Comparison of ENCODE assay signal across 15 cellular contexts in the genomic region with DNA sequence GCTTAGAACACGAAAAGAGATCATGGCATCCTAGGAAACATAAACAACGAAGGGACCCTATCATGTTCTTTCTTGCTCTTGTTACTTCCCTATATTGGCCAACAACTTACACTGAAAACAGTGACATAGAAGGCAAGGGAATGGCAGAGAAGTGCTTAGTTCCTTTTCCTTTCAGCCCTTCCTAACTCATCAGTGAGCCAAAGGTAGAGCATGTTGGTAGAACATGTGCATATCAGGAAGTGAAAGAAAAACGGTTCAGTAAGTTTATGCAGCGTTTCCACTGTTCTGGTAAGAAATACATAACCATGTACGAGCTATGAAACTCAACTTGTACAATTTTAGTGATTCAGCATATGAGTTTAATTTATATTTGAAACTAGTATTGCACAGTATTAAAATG.
DNase-seq lines count a peak whose midpoint lies in the region; ATAC-seq and TF ChIP-seq lines count a peak whose summit lies in the region.
"Had no signal": no experiment of that assay in that cellular context is flagged by ENCODE, and none has a peak within 500 bp of the region (broad histone marks: within the 10 kb centered on the region; RNA-seq: fewer than 3 reads in every experiment).

No MANE protein-coding gene starts in this region.

- ATAC-seq in GM18511 (IDR thresholded peaks at IDR 0.05; ENCODE audit: unreplicated experiment) (peak; percentile 95), GM21619 (IDR thresholded peaks at IDR 0.05; ENCODE audit: unreplicated experiment) (peak; percentile 81), HG03354 (IDR thresholded peaks at IDR 0.05; ENCODE audit: poor library complexity, severe bottlenecking, unreplicated experiment) (peak; percentile 82), HG03097 (IDR thresholded peaks at IDR 0.05; ENCODE audit: low FRiP score, unreplicated experiment) (no peak)
- ATAC-seq: activated CD4-positive, CD25-positive, alpha-beta regulatory T cell treated with anti-CD3 and anti-CD28 coated beads, Interleukin-2, amount 50 U/mL, for 24 hours; Panc1 had no signal

- H3K27ac ChIP-seq in SU-DHL-6 (ENCODE audit: low read depth, low read length): no peak overlapping the region
- H3K27ac ChIP-seq: testis had no signal

- no peak overlapping the region for H3K4me3 ChIP-seq in SU-DHL-6 (ENCODE audit: insufficient read depth, low read length, poor library complexity, severe bottlenecking)
- H3K4me3 ChIP-seq: MG63, testis had no signal

- peak overlapping the region; percentile 9 for H3K4me2 ChIP-seq in SU-DHL-6 (ENCODE audit: low read depth, low read length, poor library complexity, severe bottlenecking)

- H3K9ac ChIP-seq in SU-DHL-6 (ENCODE audit: low read length): no peak overlapping the region

- DNase-seq in NCI-H2196 treated with DMSO at 0.1 percent for 48 hours (lab: John Stamatoyannopoulos, UW; ENCODE audit: unreplicated experiment) (no peak), head of caudate nucleus (no peak), NCI-H1436 treated with DMSO at 0.1 percent for 48 hours (lab: John Stamatoyannopoulos, UW) (no peak)
- DNase-seq: C1 segment of cervical spinal cord; MG63; occipital lobe; stimulated activated CD4-positive, alpha-beta T cell treated with anti-CD3 and anti-CD28 coated beads, Interleukin-2, amount 100 ng/mL, for 48 hours; testis had no signal

- H4K20me1 ChIP-seq in SU-DHL-6 (ENCODE audit: low read depth, low read length): no peaks in the 10 kb centered on the region

- no peaks in the 10 kb centered on the region for H3K9me2 ChIP-seq in SU-DHL-6 (replicated peaks; ENCODE audit: insufficient read depth, low read length)

- H2AFZ ChIP-seq in SU-DHL-6 (ENCODE audit: low read depth, low read length, severe bottlenecking): peak overlapping the region; percentile 52

- no peaks in the 10 kb centered on the region for H3K36me3 ChIP-seq in SU-DHL-6 (ENCODE audit: low read length)
- H3K36me3 ChIP-seq: MG63 had no signal

- no peak for TF ChIP-seq CTCF in SU-DHL-6 (IDR thresholded peaks at IDR 0.05; ENCODE audit: insufficient read depth, low read length, poor library complexity, severe bottlenecking)

- no peaks in the 10 kb centered on the region for H3K79me2 ChIP-seq in SU-DHL-6 (ENCODE audit: insufficient read depth, low read length)

- no peaks in the 10 kb centered on the region for H3K27me3 ChIP-seq in SU-DHL-6 (ENCODE audit: low read length)
- H3K27me3 ChIP-seq: MG63, testis had no signal

- no peaks in the 10 kb centered on the region for H3F3A ChIP-seq in SU-DHL-6 (ENCODE audit: insufficient read depth)

- H3K9me3 ChIP-seq in SU-DHL-6 (ENCODE audit: insufficient read depth, low read length): no peaks in the 10 kb centered on the region
- H3K9me3 ChIP-seq: MG63, testis had no signal

- intact Hi-C loops in head of caudate nucleus (cut with DNase I): no loop called here
